In the genomic region with DNA sequence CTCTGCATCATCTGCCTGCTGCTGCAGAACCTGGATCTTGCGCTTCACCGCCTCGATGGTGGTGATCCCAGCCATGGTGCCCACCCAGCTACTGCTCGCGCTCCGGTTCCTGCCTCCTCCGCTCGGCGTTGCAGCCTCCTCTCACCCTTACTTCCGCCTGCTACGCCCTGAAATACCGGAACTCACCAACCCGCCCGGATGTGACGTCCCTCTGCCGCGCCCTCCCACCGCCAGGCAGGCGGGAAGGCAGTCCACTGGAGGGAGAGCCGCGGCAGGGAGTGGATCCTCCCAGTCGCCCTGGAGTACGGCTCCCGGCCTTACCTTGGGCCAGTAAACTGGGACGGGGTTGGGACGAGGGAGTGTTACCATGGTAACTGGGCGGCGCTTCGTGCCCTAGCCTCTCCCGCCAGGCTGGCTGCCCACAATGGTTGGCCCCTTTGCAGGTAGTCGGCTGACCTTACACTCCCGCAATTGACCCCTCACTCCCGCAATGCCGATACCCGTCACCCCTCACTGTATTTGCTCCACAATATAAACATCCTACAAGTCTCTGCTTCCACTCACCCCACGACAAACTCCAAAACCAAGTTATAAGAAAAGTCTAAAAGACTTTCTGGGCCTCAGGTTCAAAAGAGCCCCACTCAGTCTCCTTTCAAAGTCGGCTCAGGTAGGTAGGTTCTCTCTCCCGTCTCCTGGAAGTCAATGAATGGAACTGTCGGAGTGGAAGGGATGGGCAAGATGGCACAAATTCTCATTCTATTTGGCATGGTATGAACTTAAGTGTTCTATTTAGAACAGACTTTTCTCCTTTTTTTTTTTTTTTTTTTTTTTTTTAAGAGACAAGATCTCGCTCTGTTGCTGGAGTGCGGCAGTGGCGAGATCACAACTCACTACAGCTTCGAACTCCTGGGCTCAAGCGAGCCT, we compare ENCODE assay signal across 1 cellular context.
TF ChIP-seq lines count a peak whose summit lies in the region.

No MANE protein-coding gene starts in this region.

TF ChIP-seq in endothelial cell of umbilical vein, 7 proteins besides CTCF, POLR2A, EP300 and RAD21 (continued from another document):
- no peak for TF ChIP-seq MYC (IDR thresholded peaks at IDR 0.05; ENCODE audit: low read depth, low read length)
